Comparison of ENCODE assay signal across 20 cellular contexts in the genomic region with DNA sequence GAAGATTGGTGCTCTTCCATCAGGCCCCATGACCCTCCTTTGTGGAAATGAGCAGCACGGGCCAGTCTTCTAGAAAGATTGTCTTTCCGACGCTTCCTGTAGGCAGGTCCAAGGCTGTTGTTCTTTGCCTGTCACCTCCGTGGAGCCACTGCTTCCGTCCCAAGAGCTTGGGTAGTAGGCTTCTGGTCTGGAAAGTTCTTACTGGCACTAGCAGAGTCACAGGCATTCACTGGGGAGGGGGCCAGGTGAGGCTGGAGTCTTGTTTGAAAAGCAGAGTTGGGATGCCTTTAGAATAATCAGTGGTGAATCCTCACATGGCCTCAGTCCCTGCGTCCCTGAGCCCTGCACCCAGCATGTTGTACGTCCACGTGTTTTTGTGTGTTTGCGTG.
"Had no signal": no experiment of that assay in that cellular context is flagged by ENCODE, and none has a peak within 500 bp of the region (broad histone marks: within the 10 kb centered on the region; RNA-seq: fewer than 3 reads in every experiment).

No MANE protein-coding gene starts in this region.

- H3K4me3 ChIP-seq: adrenal gland, K562 had no signal

- DNase-seq: activated CD4-positive, alpha-beta T cell treated with anti-CD3 and anti-CD28 coated beads, Interleukin-2, amount 10 ng/mL, durations not matched to agents 24 days and 14 days; activated CD4-positive, alpha-beta T cell treated with anti-CD3 and anti-CD28 coated beads, Interleukin-2, amount 50 U/mL, for 48 hours; activated CD4-positive, CD25-positive, alpha-beta regulatory T cell treated with anti-CD3 and anti-CD28 coated beads, Interleukin-2, amount 50 U/mL, for 72 hours; activated naive CD4-positive, alpha-beta T cell treated with anti-CD3 and anti-CD28 coated beads, Interleukin-2, amount 50 U/mL, for 16 hours; activated naive CD8-positive, alpha-beta T cell treated with anti-CD3 and anti-CD28 coated beads, Interleukin-2, amount 10 ng/mL, durations not matched to agents 7 days and 5 days; activated T-cell treated with anti-CD3 and anti-CD28 coated beads, Interleukin-2, amount 50 U/mL, for 1 hour; adrenal gland; Kasumi-1; NCI-H1105 treated with DMSO at 0.1 percent for 48 hours; NCI-H1436 treated with DMSO at 0.1 percent for 48 hours; NCI-H187; NCI-H2081; NCI-H446; NCI-H524; PC-3; SHP77 treated with DMSO at 0.1 percent for 48 hours; T-helper 17 cell; T-helper 9 cell had no signal

- ATAC-seq: K562, PC-3, T-helper 17 cell, WTC11 had no signal

- H3K36me3 ChIP-seq: adrenal gland had no signal

- H3K9me3 ChIP-seq: adrenal gland had no signal

- FAIRE-seq: K562 had no signal

- H3K27me3 ChIP-seq: adrenal gland had no signal

- H3K4me1 Mint-ChIP-seq: activated CD4-positive, alpha-beta T cell treated with anti-CD3 and anti-CD28 coated beads, Interleukin-2, amount 10 ng/mL, durations not matched to agents 24 days and 14 days had no signal

- H3K27ac Mint-ChIP-seq: activated CD4-positive, alpha-beta T cell treated with anti-CD3 and anti-CD28 coated beads, Interleukin-2, amount 10 ng/mL, durations not matched to agents 24 days and 14 days; activated naive CD8-positive, alpha-beta T cell treated with anti-CD3 and anti-CD28 coated beads, Interleukin-2, amount 10 ng/mL, durations not matched to agents 7 days and 5 days; T-helper 17 cell; WTC11 had no signal

- H3K4me3 Mint-ChIP-seq: activated CD4-positive, alpha-beta T cell treated with anti-CD3 and anti-CD28 coated beads, Interleukin-2, amount 10 ng/mL, durations not matched to agents 24 days and 14 days; activated naive CD8-positive, alpha-beta T cell treated with anti-CD3 and anti-CD28 coated beads, Interleukin-2, amount 10 ng/mL, durations not matched to agents 7 days and 5 days; T-helper 17 cell; WTC11 had no signal

- H3K9me3 Mint-ChIP-seq: activated CD4-positive, alpha-beta T cell treated with anti-CD3 and anti-CD28 coated beads, Interleukin-2, amount 10 ng/mL, durations not matched to agents 24 days and 14 days; WTC11 had no signal

- H3K4me1 ChIP-seq: adrenal gland had no signal

- H3K27ac ChIP-seq: adrenal gland had no signal

- H3K36me3 Mint-ChIP-seq: activated naive CD8-positive, alpha-beta T cell treated with anti-CD3 and anti-CD28 coated beads, Interleukin-2, amount 10 ng/mL, durations not matched to agents 7 days and 5 days; WTC11 had no signal
